19 cellular contexts compared by ENCODE assay signal in the genomic region with DNA sequence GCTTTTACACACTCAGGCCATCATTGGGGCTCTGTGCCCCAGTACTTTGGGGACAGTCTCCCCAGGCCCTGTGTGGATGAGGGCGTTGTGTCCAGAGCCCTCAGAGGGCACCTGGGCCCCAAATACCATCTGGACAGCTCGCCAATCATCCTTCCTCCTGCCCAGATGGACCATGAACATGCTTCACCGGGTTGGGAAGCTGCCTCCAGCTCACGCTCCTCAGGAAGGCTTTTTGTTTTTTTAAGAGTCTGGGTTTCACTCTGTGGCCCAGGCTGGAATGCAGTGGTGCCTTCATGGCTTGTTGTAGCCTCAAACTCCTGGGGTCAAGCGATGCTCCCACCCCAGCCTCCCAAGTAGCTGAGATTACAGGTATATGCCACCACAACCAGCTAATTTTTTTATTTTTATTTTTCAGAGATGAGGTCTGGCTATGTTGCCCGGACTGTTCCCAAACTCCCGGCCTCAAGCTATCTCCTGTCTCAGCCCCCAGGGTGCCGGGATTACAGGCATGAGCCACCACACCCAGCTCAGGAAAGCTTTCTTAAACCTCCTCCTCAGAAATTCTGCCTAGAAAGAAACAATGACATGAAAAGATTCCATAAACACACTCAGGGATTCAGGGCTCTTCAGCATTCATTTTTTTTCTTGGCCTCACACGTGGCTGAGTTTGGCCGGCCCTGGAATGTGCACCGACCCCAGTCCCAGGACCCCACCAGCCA. TPM values are rescaled to one million over a fixed set of nuclear protein-coding genes. Genes with fewer than 3 reads are reported as not detected.
"Had no signal": no experiment of that assay in that cellular context is flagged by ENCODE, and none has a peak within 500 bp of the region (broad histone marks: within the 10 kb centered on the region; RNA-seq: fewer than 3 reads in every experiment).

No MANE protein-coding gene starts in this region.

- H3K9me3 ChIP-seq: mucosa of descending colon, thyroid gland, vagina had no signal

- H3K27me3 ChIP-seq: thyroid gland, vagina had no signal

- FAIRE-seq: astrocyte, colon had no signal

- ATAC-seq: activated T-helper 17 cell treated with anti-CD3 and anti-CD28 coated beads, Interleukin-2, amount 50 U/mL, for 72 hours; left cardiac atrium; naive thymus-derived CD4-positive, alpha-beta T cell; stimulated activated memory B cell treated with anti-CD40 and anti-IgM and Interleukin-4, amounts not matched to agents 10 μg/mL and 1 μg/mL and 100 μg/mL, for 72 hours had no signal

- H3K36me3 ChIP-seq: thyroid gland, vagina had no signal

- DNase-seq: activated CD4-positive, alpha-beta T cell treated with anti-CD3 and anti-CD28 coated beads for 1 hour; activated CD4-positive, alpha-beta T cell treated with anti-CD3 and anti-CD28 coated beads, Interleukin-2, amount 50 U/mL, for 4 hours; activated naive CD4-positive, alpha-beta T cell treated with Interleukin-2 at 50 U/mL for 16 hours; activated T-cell treated with anti-CD3 and anti-CD28 coated beads for 4 hours; foreskin fibroblast; head of caudate nucleus; left cardiac atrium; naive thymus-derived CD4-positive, alpha-beta T cell; posterior cingulate gyrus; retina; stimulated activated CD4-positive, alpha-beta T cell treated with anti-CD3 and anti-CD28 coated beads, Interleukin-2, amount 100 ng/mL, for 48 hours; thyroid gland had no signal

- H3K4me3 ChIP-seq: mucosa of descending colon, thyroid gland, vagina had no signal

- H3K4me1 ChIP-seq: vagina had no signal

- H3K27ac ChIP-seq: thyroid gland, vagina had no signal

RNA-seq across cellular contexts. Expression of a gene that starts 27.4 kb away (rescaled TPM):
- total RNA-seq: activated T-helper 17 cell treated with anti-CD3 and anti-CD28 coated beads, Interleukin-2, amount 50 U/mL, for 72 hours; naive thymus-derived CD4-positive, alpha-beta T cell; T-helper 1 cell treated with Interleukin-12 subunit alpha and Interleukin-12 subunit beta and Interleukin-4 antibody, amounts not matched to agents 30 ng/mL and 1 ng/mL, for 36 hours had no signal
- polyA plus RNA-seq: naive thymus-derived CD4-positive, alpha-beta T cell had no signal
